25 cellular contexts compared by ENCODE assay signal in the genomic region with DNA sequence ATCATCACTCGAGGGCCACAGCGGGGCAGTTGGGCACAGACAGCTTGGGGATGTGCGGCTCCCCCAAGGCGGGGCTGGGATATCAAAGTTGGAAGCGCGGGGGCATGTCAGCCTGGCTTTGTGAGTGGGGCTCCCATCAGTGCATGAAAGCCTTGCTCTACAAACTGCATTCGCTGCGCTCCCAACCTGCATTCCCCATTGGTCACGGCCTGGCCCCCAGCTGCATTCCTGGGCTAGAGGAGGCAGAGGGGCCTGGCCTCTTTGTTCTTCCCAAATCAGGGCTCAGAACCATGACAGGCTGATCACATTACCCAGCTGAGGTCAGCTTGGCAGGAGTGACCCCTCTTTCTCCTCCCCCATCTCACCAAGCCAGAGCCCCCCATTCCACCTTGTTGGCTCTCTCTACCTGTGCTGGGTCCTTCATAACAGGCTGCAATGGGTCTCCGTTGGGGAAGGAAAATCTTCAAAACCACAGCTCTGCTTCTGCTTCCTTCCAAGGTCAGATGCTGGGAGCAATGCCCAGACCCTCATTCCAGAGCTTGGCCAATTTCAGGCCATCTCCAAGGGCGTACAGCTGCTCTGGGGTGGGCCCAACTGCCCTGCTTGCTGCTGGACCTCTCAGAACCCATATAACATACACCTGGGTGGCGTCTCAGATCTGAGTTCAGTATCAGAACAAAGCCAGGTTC. TPM values are rescaled to one million over a fixed set of nuclear protein-coding genes. Genes with fewer than 3 reads are reported as not detected.
A peak's percentile ranks its signal among the peaks of the same experiment; 100 is the strongest.
DNase-seq lines count a peak whose midpoint lies in the region; ATAC-seq and TF ChIP-seq lines count a peak whose summit lies in the region.
"Had no signal": no experiment of that assay in that cellular context is flagged by ENCODE, and none has a peak within 500 bp of the region (broad histone marks: within the 10 kb centered on the region; RNA-seq: fewer than 3 reads in every experiment).

No MANE protein-coding gene starts in this region.

- H3F3A ChIP-seq in neural progenitor cell (ENCODE audit: low read depth), result peaks cover 26% of the 10 kb centered on the region

- TF ChIP-seq CTCF in endodermal cell (conservative IDR thresholded peaks at IDR 0.05), result no peak
- TF ChIP-seq CTCF in neural progenitor cell (IDR thresholded peaks at IDR 0.05), result no peak
- TF ChIP-seq CTCF in thyroid gland (IDR thresholded peaks at IDR 0.05), result no peak

- ATAC-seq in HG02571 (IDR thresholded peaks at IDR 0.05; ENCODE audit: unreplicated experiment), result no peak

- H3K27ac Mint-ChIP-seq in endodermal cell (no peak overlapping the region), neural progenitor cell (peak overlapping the region; percentile 100)
- H3K27ac Mint-ChIP-seq: activated CD4-positive, alpha-beta T cell treated with anti-CD3 and anti-CD28 coated beads, Interleukin-2, amount 10 ng/mL, durations not matched to agents 24 days and 14 days had no signal

- H3K36me3 ChIP-seq in SJCRH30, result no peaks in the 10 kb centered on the region
- no peaks in the 10 kb centered on the region for H3K36me3 ChIP-seq in endodermal cell (ENCODE audit: control insufficient read depth, insufficient read depth, low read length)
- H3K36me3 ChIP-seq in neural progenitor cell, result no peaks in the 10 kb centered on the region
- no peaks in the 10 kb centered on the region for H3K36me3 ChIP-seq in thyroid gland
- H3K36me3 ChIP-seq in Karpas-422 (ENCODE audit: insufficient read depth, low read length), result no peaks in the 10 kb centered on the region
- H3K36me3 ChIP-seq: heart left ventricle had no signal

- 82 to 92% methylated on average over 9 to 12 of the region's 12 CpGs for WGBS in endodermal cell (ENCODE audit: insufficient coverage in 1 of 2, insufficient read length in 1 of 2), 2 experiments
- WGBS in thyroid gland, 2 donors, result 87 to 92% methylated on average over 10 to 12 of the region's 12 CpGs

- H3K4me3 Mint-ChIP-seq in endodermal cell (no peak overlapping the region), neural progenitor cell (peak overlapping the region; percentile 75)
- H3K4me3 Mint-ChIP-seq: activated CD4-positive, alpha-beta T cell treated with anti-CD3 and anti-CD28 coated beads, Interleukin-2, amount 10 ng/mL, durations not matched to agents 24 days and 14 days; CD14-positive monocyte had no signal

- H3K4me3 ChIP-seq in SJCRH30 (peak overlapping the region; percentile 26), endodermal cell (ENCODE audit: low read length) (no peak overlapping the region), neural progenitor cell (no peak overlapping the region), thyroid gland (replicated peaks in 1 of 3) (no peak overlapping the region), Karpas-422 (ENCODE audit: low read length) (no peak overlapping the region)
- H3K4me3 ChIP-seq: heart left ventricle, PC-9, smooth muscle cell had no signal

- H4K20me1 ChIP-seq in neural progenitor cell (ENCODE audit: low read depth) (no peaks in the 10 kb centered on the region), Karpas-422 (ENCODE audit: insufficient read depth, low read depth, low read length) (no peaks in the 10 kb centered on the region)

- H3K27ac ChIP-seq in SJCRH30 (peak overlapping the region; percentile 100), endodermal cell (ENCODE audit: low read depth, low read length) (peak overlapping the region; percentile 100), neural progenitor cell (no peak overlapping the region), thyroid gland (peak overlapping the region; percentile 72 to 84 (median 83)), Karpas-422 (ENCODE audit: low read length) (no peak overlapping the region)
- H3K27ac ChIP-seq: PC-9 had no signal

- H3K9me3 ChIP-seq in SJCRH30 (replicated peaks) (no peaks in the 10 kb centered on the region), endodermal cell (ENCODE audit: control insufficient read depth, low read length) (no peaks in the 10 kb centered on the region), neural progenitor cell (ENCODE audit: low read depth) (no peaks in the 10 kb centered on the region), thyroid gland (no peaks in the 10 kb centered on the region), Karpas-422 (ENCODE audit: low read length) (no peaks in the 10 kb centered on the region)
- H3K9me3 ChIP-seq: heart left ventricle had no signal

- H3K4me2 ChIP-seq in neural progenitor cell (peak overlapping the region; percentile 60), Karpas-422 (ENCODE audit: low read depth, low read length, poor library complexity, severe bottlenecking) (no peak overlapping the region)
- H3K4me2 ChIP-seq: PC-9, smooth muscle cell had no signal

- H3K4me1 ChIP-seq in SJCRH30 (peaks cover 71% of the 10 kb centered on the region), endodermal cell (ENCODE audit: control insufficient read depth, insufficient read depth, low read length) (peaks cover 2% of the 10 kb centered on the region), neural progenitor cell (peaks cover 72% of the 10 kb centered on the region), thyroid gland (peaks cover 22 to 29% of the 10 kb centered on the region in 2 donors), Karpas-422 (ENCODE audit: low read length) (peaks cover 54% of the 10 kb centered on the region)

- H2AFZ ChIP-seq in neural progenitor cell (replicated peaks) (peak overlapping the region; percentile 56), Karpas-422 (ENCODE audit: low read length) (no peak overlapping the region)
- H2AFZ ChIP-seq: PC-9 had no signal

- no peaks in the 10 kb centered on the region for H3K36me3 Mint-ChIP-seq in endodermal cell (ENCODE audit: low read depth)
- H3K36me3 Mint-ChIP-seq in neural progenitor cell, result peaks cover 1% of the 10 kb centered on the region
- H3K36me3 Mint-ChIP-seq: CD14-positive monocyte had no signal

- no peaks in the 10 kb centered on the region for H3K79me2 ChIP-seq in neural progenitor cell (ENCODE audit: low read depth)
- H3K79me2 ChIP-seq in Karpas-422 (ENCODE audit: low read length), result no peaks in the 10 kb centered on the region

- no peak overlapping the region for H3K9ac ChIP-seq in endodermal cell (ENCODE audit: extremely low read depth, low read length, poor library complexity, severe bottlenecking)
- no peak overlapping the region for H3K9ac ChIP-seq in neural progenitor cell
- no peak overlapping the region for H3K9ac ChIP-seq in Karpas-422 (ENCODE audit: low read length)

- no peaks in the 10 kb centered on the region for H3K9me3 Mint-ChIP-seq in endodermal cell
- H3K9me3 Mint-ChIP-seq in neural progenitor cell, result no peaks in the 10 kb centered on the region
- H3K9me3 Mint-ChIP-seq: activated CD4-positive, alpha-beta T cell treated with anti-CD3 and anti-CD28 coated beads, Interleukin-2, amount 10 ng/mL, durations not matched to agents 24 days and 14 days had no signal

- H3K27me3 Mint-ChIP-seq in endodermal cell (ENCODE audit: insufficient read depth) (peaks cover 14% of the 10 kb centered on the region), neural progenitor cell (ENCODE audit: insufficient read depth, low read depth) (peaks cover 14% of the 10 kb centered on the region)
- H3K27me3 Mint-ChIP-seq: activated CD4-positive, alpha-beta T cell treated with anti-CD3 and anti-CD28 coated beads, Interleukin-2, amount 10 ng/mL, durations not matched to agents 24 days and 14 days had no signal

- H3K4me1 Mint-ChIP-seq in endodermal cell (peaks cover 29% of the 10 kb centered on the region), neural progenitor cell (peaks cover 90% of the 10 kb centered on the region)
- H3K4me1 Mint-ChIP-seq: activated CD4-positive, alpha-beta T cell treated with anti-CD3 and anti-CD28 coated beads, Interleukin-2, amount 10 ng/mL, durations not matched to agents 24 days and 14 days had no signal

- H3K9me2 ChIP-seq in Karpas-422 (replicated peaks; ENCODE audit: insufficient read depth, low read length), result no peaks in the 10 kb centered on the region

- H3K27me3 ChIP-seq in SJCRH30 (no peaks in the 10 kb centered on the region), endodermal cell (ENCODE audit: control insufficient read depth, insufficient read depth, low read length, poor library complexity, severe bottlenecking) (peaks cover 15% of the 10 kb centered on the region), neural progenitor cell (no peaks in the 10 kb centered on the region), thyroid gland (no peaks in the 10 kb centered on the region), Karpas-422 (ENCODE audit: low read length) (no peaks in the 10 kb centered on the region)
- H3K27me3 ChIP-seq: heart left ventricle had no signal

- intact Hi-C loops in thyroid gland (cut with DNase I), result no loop called here

- peak; percentile 95 to 96 for DNase-seq in SJCRH30
- DNase-seq in endodermal cell, result peak; percentile 49
- DNase-seq in neural progenitor cell (ENCODE audit: low spot score), result peak; percentile 65
- DNase-seq in thyroid gland, result no peak
- DNase-seq in Karpas-422, result no peak
- DNase-seq in NCI-H2227 (lab: John Stamatoyannopoulos, UW; ENCODE audit: unreplicated experiment), result no peak
- DNase-seq: activated CD4-positive, alpha-beta T cell treated with anti-CD3 and anti-CD28 coated beads, Interleukin-2, amount 10 ng/mL, durations not matched to agents 24 days and 14 days; activated naive CD4-positive, alpha-beta T cell; activated T-cell treated with anti-CD3 and anti-CD28 coated beads, Interleukin-2, amount 50 U/mL, for 48 hours; DMS79; effector CD8-positive, alpha-beta T cell; foreskin fibroblast; heart left ventricle; Kasumi-1; kidney; MV-4-11; NCI-H510A treated with DMSO at 0.1 percent for 48 hours; nucleus accumbens; SHP77; stimulated activated CD4-positive, alpha-beta T cell treated with anti-CD3 and anti-CD28 coated beads, Interleukin-2, amount 100 ng/mL, for 24 hours; T-helper 9 cell had no signal

- TF ChIP-seq POLR2A in thyroid gland (IDR thresholded peaks at IDR 0.05), result no peak

RNA-seq across cellular contexts. Expression of gene CDON, which starts 38.7 kb away (rescaled TPM):
- 59.6 and 76.1 TPM in 2 replicates for total RNA-seq in SJCRH30 (2014; rRNA removed; shearing (Covaris generic))
- total RNA-seq in endodermal cell (10 to 100 TPM; 19.2 to 24.5 TPM), neural progenitor cell (ENCODE audit: low replicate concordance) (50.5 and 71.3 TPM in 2 replicates), thyroid gland (100 to 1,000 TPM in 2 of 4 donors, 10 to 100 TPM in 2; 75.8 to 168 (median 108) TPM)
- polyA plus RNA-seq in endodermal cell (2013, experiment 1 of 2), result 88.2 TPM
- polyA plus RNA-seq in endodermal cell (2013, experiment 2 of 2), result 73.3 TPM
- 0.36 and 2.1 TPM in 2 replicates for total RNA-seq in Karpas-422 (2014; rRNA removed; shearing (Covaris generic); ENCODE audit: low replicate concordance)
- polyA plus RNA-seq: CD14-positive monocyte had no signal

Comparison
In these comparisons a context has a peak if more than half of its experiments do, and no peak if none do; other contexts are left out.
1. DNase-seq: peak in SJCRH30 (2 of 2), endodermal cell (single experiment) and neural progenitor cell (single experiment); none in thyroid gland (0 of 2), Karpas-422 (single experiment) and NCI-H2227 (single experiment).
2. H3K27ac ChIP-seq: peak in SJCRH30 (single experiment), endodermal cell (single experiment) and thyroid gland (3 of 3); none in neural progenitor cell (single experiment) and Karpas-422 (single experiment).